In the genomic region with DNA sequence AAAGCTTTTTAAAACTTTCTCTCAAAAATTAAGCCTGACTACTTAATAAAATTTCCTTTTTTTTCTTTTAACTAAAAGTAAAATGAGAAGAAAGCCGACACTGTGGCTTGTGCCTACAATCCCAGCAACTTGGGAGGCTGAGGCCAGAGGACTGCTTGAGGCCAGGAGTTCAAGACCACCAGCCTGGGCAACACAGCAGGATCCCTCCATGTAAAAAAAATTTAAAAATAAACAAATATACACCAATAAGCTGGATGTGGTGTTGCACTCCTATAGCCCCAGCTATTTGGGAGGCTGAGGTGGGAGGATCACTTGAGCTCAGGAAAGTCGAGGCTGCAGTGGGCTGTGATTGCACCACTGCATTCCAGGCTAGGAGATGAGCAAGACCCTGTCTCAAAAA, we compare ENCODE assay signal across 25 cellular contexts. TPM values are rescaled to one million over a fixed set of nuclear protein-coding genes. Genes with fewer than 3 reads are reported as not detected.
DNase-seq lines count a peak whose midpoint lies in the region; ATAC-seq and TF ChIP-seq lines count a peak whose summit lies in the region.
"Had no signal": no experiment of that assay in that cellular context is flagged by ENCODE, and none has a peak within 500 bp of the region (broad histone marks: within the 10 kb centered on the region; RNA-seq: fewer than 3 reads in every experiment).

No MANE protein-coding gene starts in this region.

- H3K27ac ChIP-seq in HEK293 (ENCODE audit: extremely low read depth, low read depth, low read length) = no peak overlapping the region
- 0 out of 2 replicates have a peak overlapping the region, but pooled peaks have one; percentile 14 for H3K27ac ChIP-seq in Karpas-422 (ENCODE audit: low read length)
- H3K27ac ChIP-seq: BLaER1 had no signal

- H3K9me3 ChIP-seq in HEK293 (ENCODE audit: control insufficient read depth, insufficient read depth, low read depth, low read length) (no peaks in the 10 kb centered on the region), Karpas-422 (ENCODE audit: low read length) (no peaks in the 10 kb centered on the region), MG63 (no peaks in the 10 kb centered on the region)
- H3K9me3 ChIP-seq: BE2C, BLaER1 had no signal

- DNase-seq in Karpas-422 = no peak
- DNase-seq in WTC11 (ENCODE audit: low spot score) = no peak
- no peak for DNase-seq in central memory CD8-positive, alpha-beta T cell (ENCODE audit: low spot score in 2 of 2)
- no peak for DNase-seq in SHP77 (lab: John Stamatoyannopoulos, UW)
- no peak for DNase-seq in MG63
- DNase-seq: 8988T; ACHN; BE2C; C1 segment of cervical spinal cord; CD4-positive, alpha-beta memory T cell; CD4-positive, CD25-positive, alpha-beta regulatory T cell; CD8-positive, alpha-beta memory T cell; COR-L47; DMS 273 treated with DMSO at 0.1 percent for 48 hours; DMS153; DMS53; DMS79; DND-41; EL; GDM1 had no signal

- H3K4me1 ChIP-seq in HEK293 (ENCODE audit: control insufficient read depth, insufficient read depth, low read length) (peaks cover 5% of the 10 kb centered on the region; the same call in 1 of the 2 replicates), Karpas-422 (ENCODE audit: low read length) (peaks cover 19% of the 10 kb centered on the region)
- H3K4me1 ChIP-seq: BE2C, BLaER1 had no signal

- H3K27me3 ChIP-seq in Karpas-422 (ENCODE audit: low read length) (no peaks in the 10 kb centered on the region), MG63 (no peaks in the 10 kb centered on the region)
- H3K27me3 ChIP-seq: BE2C, BLaER1 had no signal

- no peaks in the 10 kb centered on the region for H4K20me1 ChIP-seq in Karpas-422 (ENCODE audit: insufficient read depth, low read depth, low read length)
- H4K20me1 ChIP-seq: BLaER1 had no signal

- H3K4me3 ChIP-seq in HEK293 (ENCODE audit: low read depth, low read length) (no peak overlapping the region), Karpas-422 (ENCODE audit: low read length) (no peak overlapping the region), MG63 (no peak overlapping the region)
- H3K4me3 ChIP-seq: BLaER1, GM12878 had no signal

- no peaks in the 10 kb centered on the region for H3K9me3 Mint-ChIP-seq in WTC11
- H3K9me3 Mint-ChIP-seq in central memory CD8-positive, alpha-beta T cell = no peaks in the 10 kb centered on the region
- H3K9me3 Mint-ChIP-seq: CD14-positive monocyte; CD4-positive, alpha-beta memory T cell; CD4-positive, CD25-positive, alpha-beta regulatory T cell; CD8-positive, alpha-beta memory T cell had no signal

- no peaks in the 10 kb centered on the region for H3K4me1 Mint-ChIP-seq in WTC11
- H3K4me1 Mint-ChIP-seq in central memory CD8-positive, alpha-beta T cell = no peaks in the 10 kb centered on the region
- H3K4me1 Mint-ChIP-seq: CD14-positive monocyte; CD4-positive, alpha-beta memory T cell; CD8-positive, alpha-beta memory T cell had no signal

- H3K27ac Mint-ChIP-seq in WTC11 = no peak overlapping the region
- H3K27ac Mint-ChIP-seq in central memory CD8-positive, alpha-beta T cell (ENCODE audit: low read depth) = peak overlapping the region; percentile 65
- H3K27ac Mint-ChIP-seq: CD14-positive monocyte; CD4-positive, CD25-positive, alpha-beta regulatory T cell had no signal

- H3K36me3 ChIP-seq in HEK293 (ENCODE audit: control insufficient read depth in 2 of 2, insufficient read depth in 1 of 2, low read length in 2 of 2) (peaks cover 27 to 36% of the 10 kb centered on the region in 2 experiments), Karpas-422 (ENCODE audit: insufficient read depth, low read length) (peaks cover 81% of the 10 kb centered on the region), MG63 (peaks cover 52% of the 10 kb centered on the region)

- no peaks in the 10 kb centered on the region for H3K9me2 ChIP-seq in Karpas-422 (replicated peaks; ENCODE audit: insufficient read depth, low read length)

- ATAC-seq in WTC11 (no peak), HG03432 (IDR thresholded peaks at IDR 0.05; ENCODE audit: unreplicated experiment) (no peak)
- no peak for ATAC-seq in central memory CD8-positive, alpha-beta T cell (replicated peaks; ENCODE audit: extremely low read depth, poor library complexity, severe bottlenecking)
- ATAC-seq: GM12878 had no signal

- no peak overlapping the region for H3K4me2 ChIP-seq in Karpas-422 (ENCODE audit: low read depth, low read length, poor library complexity, severe bottlenecking)
- H3K4me2 ChIP-seq: BLaER1 had no signal

- H3K9ac ChIP-seq in Karpas-422 (ENCODE audit: low read length) = no peak overlapping the region
- H3K9ac ChIP-seq: BLaER1 had no signal

- CTCF ChIA-PET in HEK293 (lab: Yijun Ruan, JAX) = interaction anchor here (0.7 to 5.3 kb wide), 4 partner anchors 16 to 695 kb away, joined by 3 to 40 read pairs (median 4); no protein-coding TSS in a partner anchor
- CTCF ChIA-PET in WTC11 (lab: Charles Lee) = interaction anchor here (0.9 to 1.4 kb wide), 4 partner anchors 10 to 172 kb away, joined by 3 to 8 read pairs (median 3); no protein-coding TSS in a partner anchor

- POLR2A ChIA-PET in HEK293 (lab: Yijun Ruan, JAX) (interaction anchor here (0.6 to 3.4 kb wide), 4 partner anchors 179 to 382 kb away, joined by 3 to 14 read pairs (median 5); a partner anchor contains a TSS), WTC11 (lab: Charles Lee) (no interaction called here)

- H3K79me2 ChIP-seq in Karpas-422 (ENCODE audit: low read length) = peaks cover 21% of the 10 kb centered on the region

- no peak overlapping the region for H3K4me3 Mint-ChIP-seq in WTC11
- no peak overlapping the region for H3K4me3 Mint-ChIP-seq in central memory CD8-positive, alpha-beta T cell
- H3K4me3 Mint-ChIP-seq: CD14-positive monocyte; CD4-positive, alpha-beta memory T cell; CD4-positive, CD25-positive, alpha-beta regulatory T cell; CD8-positive, alpha-beta memory T cell had no signal

- H3K36me3 Mint-ChIP-seq in WTC11 = peaks cover 58% of the 10 kb centered on the region
- peaks cover 50% of the 10 kb centered on the region for H3K36me3 Mint-ChIP-seq in central memory CD8-positive, alpha-beta T cell (ENCODE audit: insufficient read depth)

- no peak overlapping the region for H2AFZ ChIP-seq in Karpas-422 (ENCODE audit: low read length)

- TF ChIP-seq CTCF in HEK293 (tag by site-specific recombination; IDR thresholded peaks at IDR 0.05) (no peak), WTC11 (IDR thresholded peaks at IDR 0.05) (no peak)

- no peaks in the 10 kb centered on the region for H3K27me3 Mint-ChIP-seq in WTC11 (ENCODE audit: low read depth)
- H3K27me3 Mint-ChIP-seq in central memory CD8-positive, alpha-beta T cell = no peaks in the 10 kb centered on the region
- H3K27me3 Mint-ChIP-seq: CD4-positive, alpha-beta memory T cell; CD4-positive, CD25-positive, alpha-beta regulatory T cell; CD8-positive, alpha-beta memory T cell had no signal

TF ChIP-seq in HEK293, 187 proteins besides CTCF, POLR2A, EP300 and RAD21:
- TF ChIP-seq ZNF121 (tag by site-specific recombination; IDR thresholded peaks at IDR 0.05) = 0 out of 2 replicates have a peak, but pooled peaks have one; percentile 41
- TF ChIP-seq, protein P1, sequence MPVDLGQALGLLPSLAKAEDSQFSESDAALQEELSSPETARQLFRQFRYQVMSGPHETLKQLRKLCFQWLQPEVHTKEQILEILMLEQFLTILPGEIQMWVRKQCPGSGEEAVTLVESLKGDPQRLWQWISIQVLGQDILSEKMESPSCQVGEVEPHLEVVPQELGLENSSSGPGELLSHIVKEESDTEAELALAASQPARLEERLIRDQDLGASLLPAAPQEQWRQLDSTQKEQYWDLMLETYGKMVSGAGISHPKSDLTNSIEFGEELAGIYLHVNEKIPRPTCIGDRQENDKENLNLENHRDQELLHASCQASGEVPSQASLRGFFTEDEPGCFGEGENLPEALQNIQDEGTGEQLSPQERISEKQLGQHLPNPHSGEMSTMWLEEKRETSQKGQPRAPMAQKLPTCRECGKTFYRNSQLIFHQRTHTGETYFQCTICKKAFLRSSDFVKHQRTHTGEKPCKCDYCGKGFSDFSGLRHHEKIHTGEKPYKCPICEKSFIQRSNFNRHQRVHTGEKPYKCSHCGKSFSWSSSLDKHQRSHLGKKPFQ (tag by site-specific recombination; IDR thresholded peaks at IDR 0.05) = no peak
- TF ChIP-seq ZNF777 (tag by site-specific recombination; IDR thresholded peaks at IDR 0.05; ENCODE audit: borderline replicate concordance) = no peak
- TF ChIP-seq YY2 (tag by site-specific recombination; IDR thresholded peaks at IDR 0.05) = no peak

TF ChIP-seq in WTC11, 78 proteins besides CTCF, POLR2A, EP300 and RAD21:
- TF ChIP-seq IRF2 (CRISPR knock-in tag; IDR thresholded peaks at IDR 0.05; ENCODE audit: borderline replicate concordance, low read depth) (no peak), FOXK1 (CRISPR knock-in tag; IDR thresholded peaks at IDR 0.05) (no peak), ZNF121 (CRISPR knock-in tag; IDR thresholded peaks at IDR 0.05) (peak; percentile 68; the same call in 1 of the 2 replicates), KAT7 (CRISPR knock-in tag; IDR thresholded peaks at IDR 0.05; ENCODE audit: borderline replicate concordance) (no peak)
- TF ChIP-seq, protein P2, sequence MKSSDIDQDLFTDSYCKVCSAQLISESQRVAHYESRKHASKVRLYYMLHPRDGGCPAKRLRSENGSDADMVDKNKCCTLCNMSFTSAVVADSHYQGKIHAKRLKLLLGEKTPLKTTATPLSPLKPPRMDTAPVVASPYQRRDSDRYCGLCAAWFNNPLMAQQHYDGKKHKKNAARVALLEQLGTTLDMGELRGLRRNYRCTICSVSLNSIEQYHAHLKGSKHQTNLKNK (CRISPR knock-in tag; IDR thresholded peaks at IDR 0.05) = no peak

RNA-seq across cellular contexts. Expression of a gene that starts 37.4 kb away (rescaled TPM):
- total RNA-seq in Karpas-422 (2014; rRNA removed; shearing (Covaris generic); ENCODE audit: low replicate concordance) = 58.3 and 131 TPM in 2 replicates
- total RNA-seq in WTC11 (2021) = 63.1 to 66.4 TPM (median 65.3 TPM) in 3 replicates
- total RNA-seq in MG63 (2014; rRNA removed; shearing (Covaris generic); ENCODE audit: low replicate concordance) = 30.5 and 34.1 TPM in 2 replicates
